22 cellular contexts compared by ENCODE assay signal in genomic region chr3:169573129-169573528, GRCh38.
DNase-seq lines count a peak whose midpoint lies in the region; TF ChIP-seq lines count a peak whose summit lies in the region.
"Had no signal": no experiment of that assay in that cellular context is flagged by ENCODE, and none has a peak within 500 bp of the region (broad histone marks: within the 10 kb centered on the region; RNA-seq: fewer than 3 reads in every experiment).

No MANE protein-coding gene starts in this region.

- peaks cover 8% of the 10 kb centered on the region for H3K4me1 Mint-ChIP-seq in MCF 10A (ENCODE audit: insufficient read depth, unreplicated experiment)
- H3K4me1 Mint-ChIP-seq in type B pancreatic cell (ENCODE audit: unreplicated experiment), result peaks cover 18% of the 10 kb centered on the region
- H3K4me1 Mint-ChIP-seq: activated CD4-positive, alpha-beta memory T cell treated with anti-CD3 and anti-CD28 coated beads, Interleukin-2, amount 10 ng/mL, durations not matched to agents 7 days and 5 days; activated naive CD4-positive, alpha-beta T cell treated with anti-CD3 and anti-CD28 coated beads, Interleukin-2, amount 10 ng/mL, durations not matched to agents 7 days and 5 days had no signal

- CTCF ChIA-PET in MCF 10A (lab: Yijun Ruan, JAX), result no interaction called here

- H3K4me1 ChIP-seq in breast epithelium (no peaks in the 10 kb centered on the region), neuronal stem cell (ENCODE audit: control insufficient read depth in 2 of 2, insufficient read depth in 1 of 2, low read depth in 1 of 2, low read length in 2 of 2) (peaks cover 0 to 9% of the 10 kb centered on the region in 2 donors)
- H3K4me1 ChIP-seq: transverse colon had no signal

- DNase-seq in MCF 10A (ENCODE audit: unreplicated experiment) (no peak), breast epithelium (ENCODE audit: low spot score in 2 of 2) (no peak), RKO (ENCODE audit: low spot score) (peak; percentile 21), epithelial cell of proximal tubule (ENCODE audit: low read depth) (no peak), type B pancreatic cell (ENCODE audit: extremely low spot score, unreplicated experiment) (no peak), Kasumi-1 (lab: John Stamatoyannopoulos, UW) (no peak), neuronal stem cell (ENCODE audit: low spot score) (no peak)
- DNase-seq in effector CD4-positive, alpha-beta T cell, result no peak
- DNase-seq: ACHN; activated CD4-positive, alpha-beta memory T cell treated with anti-CD3 and anti-CD28 coated beads, Interleukin-2, amount 10 ng/mL, durations not matched to agents 7 days and 5 days; activated naive CD4-positive, alpha-beta T cell treated with anti-CD3 and anti-CD28 coated beads, Interleukin-2, amount 10 ng/mL, durations not matched to agents 7 days and 5 days; activated T-cell treated with anti-CD3 and anti-CD28 coated beads, Interleukin-2, amount 50 U/mL, for 24 hours; CD8-positive, alpha-beta T cell; KG1; NCI-H1105; NCI-H2171 treated with DMSO at 0.1 percent for 48 hours; NCI-H82; pancreas; stimulated activated naive CD4-positive, alpha-beta T cell treated with Interleukin-2 at 50 U/mL for 16 hours; transverse colon had no signal

- no peaks in the 10 kb centered on the region for H3K79me1 ChIP-seq in neuronal stem cell (ENCODE audit: low read depth, low read length)

- H3K9me3 Mint-ChIP-seq in MCF 10A (ENCODE audit: unreplicated experiment) (no peaks in the 10 kb centered on the region), type B pancreatic cell (peaks cover 7% of the 10 kb centered on the region)
- H3K9me3 Mint-ChIP-seq: activated CD4-positive, alpha-beta memory T cell treated with anti-CD3 and anti-CD28 coated beads, Interleukin-2, amount 10 ng/mL, durations not matched to agents 7 days and 5 days; activated naive CD4-positive, alpha-beta T cell treated with anti-CD3 and anti-CD28 coated beads, Interleukin-2, amount 10 ng/mL, durations not matched to agents 7 days and 5 days; activated T-cell treated with anti-CD3 and anti-CD28 coated beads, Interleukin-2, amount 50 U/mL, for 24 hours; CD8-positive, alpha-beta T cell; dendritic cell treated with granulocyte-macrophage colony-stimulating factor and Interleukin-4, amounts not matched to agents 40 ng/mL and 50 ng/mL, for 4 days had no signal

- intact Hi-C loops in MCF 10A (cut with micrococcal nuclease), result loop anchor here (10.0 kb wide), 1 partner anchor 278 kb away; no protein-coding TSS in a partner anchor
- intact Hi-C loops in breast epithelium (cut with DNase I; ENCODE audit: low total_unique reads), result no loop called here

- H4K91ac ChIP-seq in neuronal stem cell (ENCODE audit: low read depth, low read length, poor library complexity), result no peak overlapping the region

- WGBS in neuronal stem cell (ENCODE audit: extremely low coverage in 2 of 2, insufficient read length in 2 of 2, insufficient replicate concordance in 1 of 2), 2 donors, result no CpG with 5 or more reads among the region's 8 CpGs

- H3K18ac ChIP-seq in neuronal stem cell (ENCODE audit: low read length), result no peak overlapping the region

- H3K27me3 Mint-ChIP-seq in MCF 10A (ENCODE audit: insufficient read depth, unreplicated experiment), result no peaks in the 10 kb centered on the region
- H3K27me3 Mint-ChIP-seq in type B pancreatic cell, result peaks cover 29% of the 10 kb centered on the region
- H3K27me3 Mint-ChIP-seq: activated naive CD4-positive, alpha-beta T cell treated with anti-CD3 and anti-CD28 coated beads, Interleukin-2, amount 10 ng/mL, durations not matched to agents 7 days and 5 days; dendritic cell treated with granulocyte-macrophage colony-stimulating factor and Interleukin-4, amounts not matched to agents 40 ng/mL and 50 ng/mL, for 4 days had no signal

- H3K27ac ChIP-seq in breast epithelium (no peak overlapping the region), neuronal stem cell (replicated peaks; ENCODE audit: low read length) (no peak overlapping the region)
- H3K27ac ChIP-seq: esophagus muscularis mucosa, pancreas, transverse colon had no signal

- H3K36me3 ChIP-seq in breast epithelium (no peaks in the 10 kb centered on the region), neuronal stem cell (replicated peaks in 1 of 2; ENCODE audit: control insufficient read depth in 2 of 2, insufficient read depth in 2 of 2, low read length in 2 of 2) (no peaks in the 10 kb centered on the region)
- H3K36me3 ChIP-seq: esophagus muscularis mucosa, pancreas, transverse colon had no signal

- H3K4ac ChIP-seq in neuronal stem cell (ENCODE audit: low read length), result no peak overlapping the region

- TF ChIP-seq CTCF in MCF 10A (IDR thresholded peaks at IDR 0.05; ENCODE audit: unreplicated experiment) (peak; percentile 20), breast epithelium (IDR thresholded peaks at IDR 0.05) (no peak), epithelial cell of proximal tubule (conservative IDR thresholded peaks at IDR 0.05; ENCODE audit: low read depth, low read length) (peak; percentile 22), type B pancreatic cell (conservative IDR thresholded peaks at IDR 0.05) (peak; percentile 59)

- H2BK5ac ChIP-seq in neuronal stem cell (ENCODE audit: low read length), result no peak overlapping the region

- no peak overlapping the region for H3K23ac ChIP-seq in neuronal stem cell (ENCODE audit: low read depth, low read length, poor library complexity)

- no peaks in the 10 kb centered on the region for H3K9me3 ChIP-seq in breast epithelium
- H3K9me3 ChIP-seq in neuronal stem cell (replicated peaks in 1 of 2; ENCODE audit: control insufficient read depth in 2 of 2, insufficient read depth in 1 of 2, low read depth in 1 of 2, low read length in 2 of 2), result no peaks in the 10 kb centered on the region
- H3K9me3 ChIP-seq: esophagus muscularis mucosa, pancreas, transverse colon had no signal

- H3K4me3 ChIP-seq in breast epithelium (no peak overlapping the region), epithelial cell of proximal tubule (ENCODE audit: low read depth, low read length) (no peak overlapping the region), neuronal stem cell (ENCODE audit: low read length in 2 of 2) (no peak overlapping the region)
- H3K4me3 ChIP-seq: esophagus muscularis mucosa, pancreas, transverse colon had no signal

- no peaks in the 10 kb centered on the region for H3K27me3 ChIP-seq in breast epithelium
- peaks cover 0 to 11% (median 0%) of the 10 kb centered on the region in 3 experiments for H3K27me3 ChIP-seq in neuronal stem cell (ENCODE audit: control insufficient read depth in 3 of 3, insufficient read depth in 3 of 3, low read depth in 1 of 3, low read length in 3 of 3)
- H3K27me3 ChIP-seq: esophagus muscularis mucosa, pancreas, transverse colon had no signal

- H2BK15ac ChIP-seq in neuronal stem cell (ENCODE audit: low read length), result no peak overlapping the region

- H3K27ac Mint-ChIP-seq in MCF 10A (ENCODE audit: low read depth, unreplicated experiment) (no peak overlapping the region), type B pancreatic cell (no peak overlapping the region)
- H3K27ac Mint-ChIP-seq: activated CD4-positive, alpha-beta memory T cell treated with anti-CD3 and anti-CD28 coated beads, Interleukin-2, amount 10 ng/mL, durations not matched to agents 7 days and 5 days; activated naive CD4-positive, alpha-beta T cell treated with anti-CD3 and anti-CD28 coated beads, Interleukin-2, amount 10 ng/mL, durations not matched to agents 7 days and 5 days; activated T-cell treated with anti-CD3 and anti-CD28 coated beads, Interleukin-2, amount 50 U/mL, for 24 hours; CD8-positive, alpha-beta T cell; dendritic cell treated with granulocyte-macrophage colony-stimulating factor and Interleukin-4, amounts not matched to agents 40 ng/mL and 50 ng/mL, for 4 days had no signal

- no peak overlapping the region for H3K4me2 ChIP-seq in neuronal stem cell (ENCODE audit: insufficient read depth, low read length, poor library complexity, severe bottlenecking)

- no peak overlapping the region for H4K8ac ChIP-seq in neuronal stem cell (ENCODE audit: low read depth, low read length)

- H2BK12ac ChIP-seq in neuronal stem cell (ENCODE audit: low read length), result no peak overlapping the region

- BruUV-seq in MCF 10A (replicated peaks; lab: Mats Ljungman, UMichigan), result no TSS peak

- no peak overlapping the region for H2AFZ ChIP-seq in neuronal stem cell (ENCODE audit: low read length)

- TF ChIP-seq POLR2A in breast epithelium (IDR thresholded peaks at IDR 0.05), result no peak

- no peak overlapping the region for H3K9ac ChIP-seq in neuronal stem cell (ENCODE audit: low read depth, low read length, poor library complexity)

- POLR2A ChIA-PET in MCF 10A (lab: Yijun Ruan, JAX), result no interaction called here

- no peaks in the 10 kb centered on the region for H3K36me3 Mint-ChIP-seq in MCF 10A (ENCODE audit: insufficient read depth, unreplicated experiment)
- H3K36me3 Mint-ChIP-seq in type B pancreatic cell, result no peaks in the 10 kb centered on the region
- H3K36me3 Mint-ChIP-seq: activated naive CD4-positive, alpha-beta T cell treated with anti-CD3 and anti-CD28 coated beads, Interleukin-2, amount 10 ng/mL, durations not matched to agents 7 days and 5 days; CD8-positive, alpha-beta T cell had no signal

- H3K4me3 Mint-ChIP-seq in MCF 10A (ENCODE audit: unreplicated experiment), result no peak overlapping the region
- no peak overlapping the region for H3K4me3 Mint-ChIP-seq in type B pancreatic cell
- H3K4me3 Mint-ChIP-seq: activated CD4-positive, alpha-beta memory T cell treated with anti-CD3 and anti-CD28 coated beads, Interleukin-2, amount 10 ng/mL, durations not matched to agents 7 days and 5 days; activated naive CD4-positive, alpha-beta T cell treated with anti-CD3 and anti-CD28 coated beads, Interleukin-2, amount 10 ng/mL, durations not matched to agents 7 days and 5 days; activated T-cell treated with anti-CD3 and anti-CD28 coated beads, Interleukin-2, amount 50 U/mL, for 24 hours; CD8-positive, alpha-beta T cell; dendritic cell treated with granulocyte-macrophage colony-stimulating factor and Interleukin-4, amounts not matched to agents 40 ng/mL and 50 ng/mL, for 4 days had no signal

- H2BK120ac ChIP-seq in neuronal stem cell (ENCODE audit: low read depth, low read length), result no peak overlapping the region

- H2AK5ac ChIP-seq in neuronal stem cell (ENCODE audit: low read depth, low read length), result no peak overlapping the region

- H3K14ac ChIP-seq in neuronal stem cell (ENCODE audit: low read length), result no peak overlapping the region

Comparison
In these comparisons a context has a peak if more than half of its experiments do, and no peak if none do; other contexts are left out.
1. CTCF ChIP-seq: peak in MCF 10A (single experiment), epithelial cell of proximal tubule (single experiment) and type B pancreatic cell (single experiment); none in breast epithelium (0 of 3).